In the genomic region with DNA sequence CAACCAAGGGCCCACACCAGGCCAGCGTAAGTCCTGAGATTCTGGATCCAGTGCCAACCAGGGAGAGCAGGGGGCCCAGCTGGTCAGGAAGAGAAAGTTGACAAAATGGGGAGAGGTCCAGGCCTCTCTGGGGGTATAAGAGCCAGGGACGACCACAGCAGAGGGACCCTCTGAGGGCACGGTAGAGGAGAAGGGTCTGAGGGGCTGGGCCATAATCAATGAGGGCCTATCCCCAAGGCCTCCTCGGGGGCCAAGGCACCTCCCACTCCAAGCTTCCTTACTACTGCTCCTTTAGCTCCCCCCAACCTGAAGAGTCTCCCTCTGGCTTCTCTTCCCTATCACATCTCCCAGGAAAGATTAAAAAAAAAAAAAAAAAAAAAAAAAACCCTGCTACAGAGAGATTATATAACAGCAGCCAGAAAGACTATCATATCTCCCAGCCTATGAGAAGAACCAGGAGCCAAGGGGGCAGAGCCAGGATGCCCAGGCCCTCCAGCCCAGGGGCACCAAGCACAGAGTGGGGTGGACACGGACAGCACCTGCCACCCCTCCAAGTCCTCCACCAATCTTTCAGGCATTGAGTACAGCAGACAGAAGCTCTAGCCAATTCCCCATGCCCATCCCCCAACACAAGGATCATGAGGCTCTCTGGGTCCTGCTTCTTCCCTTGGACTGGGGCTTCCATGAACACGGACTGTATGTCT, we compare ENCODE assay signal across 8 cellular contexts. TPM values are rescaled to one million over a fixed set of nuclear protein-coding genes. Genes with fewer than 3 reads are reported as not detected.
DNase-seq lines count a peak whose midpoint lies in the region; ATAC-seq and TF ChIP-seq lines count a peak whose summit lies in the region.

No MANE protein-coding gene starts in this region.

- H2AFZ ChIP-seq in PC-3 (ENCODE audit: low read length), result no peak overlapping the region

- H3K9me3 Mint-ChIP-seq in progenitor cell of endocrine pancreas (ENCODE audit: low read depth), result no peaks in the 10 kb centered on the region

- TSS peak; percentile 2 for BruUV-seq in PC-3 (replicated peaks; lab: Mats Ljungman, UMichigan)

- intact Hi-C loops in PC-3 (cut with micrococcal nuclease), result no loop called here

- POLR2A ChIA-PET in PC-3 (lab: Charles Lee; ENCODE audit: unreplicated experiment), result no interaction called here

- H3K4me2 ChIP-seq in PC-3 (ENCODE audit: low read length), result peak overlapping the region; percentile 92

- H3K4me1 Mint-ChIP-seq in progenitor cell of endocrine pancreas (ENCODE audit: low read depth), result peaks cover 37% of the 10 kb centered on the region

- H3K4me3 Mint-ChIP-seq in progenitor cell of endocrine pancreas (ENCODE audit: low read depth), result peak overlapping the region; percentile 55

- CTCF ChIA-PET in PC-3 (lab: Charles Lee), result no interaction called here

- H3F3A ChIP-seq in PC-3 (ENCODE audit: low read length, unreplicated experiment), result no peaks in the 10 kb centered on the region

- no peak overlapping the region for H3K27ac Mint-ChIP-seq in progenitor cell of endocrine pancreas

- H3K27ac ChIP-seq in PC-3 (ENCODE audit: low read length) (no peak overlapping the region), esophagus (ENCODE audit: low read depth in 2 of 2, low read length in 1 of 2) (peak overlapping the region; percentile 12 to 34)

- no peaks in the 10 kb centered on the region for H3K9me2 ChIP-seq in PC-3 (replicated peaks; ENCODE audit: low read length)

- peaks cover 52% of the 10 kb centered on the region for H4K20me1 ChIP-seq in PC-3 (ENCODE audit: low read length)

- no peaks in the 10 kb centered on the region for H3K27me3 ChIP-seq in PC-3 (ENCODE audit: low read length)
- no peaks in the 10 kb centered on the region for H3K27me3 ChIP-seq in esophagus (ENCODE audit: control insufficient read depth in 1 of 2, insufficient read depth in 2 of 2, low read length in 2 of 2)

- no peak for TF ChIP-seq CTCF in PC-3 (conservative IDR thresholded peaks at IDR 0.05; ENCODE audit: low read depth, low read length)
- TF ChIP-seq CTCF in progenitor cell of endocrine pancreas (IDR thresholded peaks at IDR 0.05; ENCODE audit: unreplicated experiment), result no peak

- no peak for ATAC-seq in PC-3
- no peak for ATAC-seq in HG03442 (IDR thresholded peaks at IDR 0.05; ENCODE audit: unreplicated experiment)
- no peak for ATAC-seq in GM19467 (IDR thresholded peaks at IDR 0.05; ENCODE audit: unreplicated experiment)

- DNase-seq in PC-3 (no peak), progenitor cell of endocrine pancreas (ENCODE audit: low spot score, unreplicated experiment) (no peak), NCI-H1105 (lab: John Stamatoyannopoulos, UW) (no peak), cerebellar nuclear complex (lab: John Stamatoyannopoulos, UW) (no peak)

- H3K9me3 ChIP-seq in ES-I3 (ENCODE audit: control insufficient read depth, insufficient read depth, low read length), result no peaks in the 10 kb centered on the region
- H3K9me3 ChIP-seq in PC-3 (ENCODE audit: low read length), result no peaks in the 10 kb centered on the region
- no peaks in the 10 kb centered on the region for H3K9me3 ChIP-seq in esophagus (ENCODE audit: control insufficient read depth in 2 of 2, insufficient read depth in 1 of 2, low read depth in 1 of 2, low read length in 1 of 2)

- 51 to 54% methylated on average over 6 of the region's 6 CpGs for WGBS in esophagus, 2 donors

- H3K36me3 ChIP-seq in ES-I3 (ENCODE audit: insufficient read depth, low read length), result no peaks in the 10 kb centered on the region; the same call in 1 of the 2 replicates
- H3K36me3 ChIP-seq in PC-3 (ENCODE audit: low read depth, low read length), result 0 out of 2 replicates have a peak, but pooled peaks cover 8% of the 10 kb centered on the region
- H3K36me3 ChIP-seq in esophagus (ENCODE audit: control insufficient read depth in 2 of 2, insufficient read depth in 2 of 2, low read length in 1 of 2), result peaks cover 0 to 7% of the 10 kb centered on the region in 2 donors

- H3K36me3 Mint-ChIP-seq in progenitor cell of endocrine pancreas (ENCODE audit: insufficient read depth), result no peaks in the 10 kb centered on the region

- H3K4me1 ChIP-seq in ES-I3 (ENCODE audit: insufficient read depth, low read length), result peaks cover 43% of the 10 kb centered on the region
- peaks cover 46% of the 10 kb centered on the region for H3K4me1 ChIP-seq in PC-3 (ENCODE audit: insufficient read depth, low read length)
- peaks cover 9 to 47% of the 10 kb centered on the region in 2 donors for H3K4me1 ChIP-seq in esophagus (ENCODE audit: control insufficient read depth in 2 of 2, insufficient read depth in 2 of 2, low read length in 1 of 2)

- no peaks in the 10 kb centered on the region for H3K27me3 Mint-ChIP-seq in progenitor cell of endocrine pancreas

- H3K9ac ChIP-seq in ES-I3 (ENCODE audit: low read depth, low read length), result peak overlapping the region; percentile 95; the same call in 1 of the 2 replicates
- H3K9ac ChIP-seq in PC-3 (ENCODE audit: low read length), result no peak overlapping the region

- H3K79me2 ChIP-seq in PC-3 (ENCODE audit: low read length), result peaks cover 76% of the 10 kb centered on the region

- H3K4me3 ChIP-seq in PC-3 (ENCODE audit: low read length), result no peak overlapping the region
- H3K4me3 ChIP-seq in esophagus (ENCODE audit: low read depth in 1 of 2, low read length in 2 of 2), result peak overlapping the region; percentile 9 to 79

RNA-seq across cellular contexts. Expression of a gene that starts 2.7 kb away (rescaled TPM):
- total RNA-seq in PC-3 (2014; rRNA removed) (17.3 and 27.4 TPM in 2 replicates), progenitor cell of endocrine pancreas (20.2 and 26.6 TPM in 2 replicates)
- 10 to 100 TPM in 1 of 2 donors, 1 to 10 TPM in 1; 8.5 to 13.5 TPM for polyA plus RNA-seq in esophagus
